20 cellular contexts compared by ENCODE assay signal in the genomic region with DNA sequence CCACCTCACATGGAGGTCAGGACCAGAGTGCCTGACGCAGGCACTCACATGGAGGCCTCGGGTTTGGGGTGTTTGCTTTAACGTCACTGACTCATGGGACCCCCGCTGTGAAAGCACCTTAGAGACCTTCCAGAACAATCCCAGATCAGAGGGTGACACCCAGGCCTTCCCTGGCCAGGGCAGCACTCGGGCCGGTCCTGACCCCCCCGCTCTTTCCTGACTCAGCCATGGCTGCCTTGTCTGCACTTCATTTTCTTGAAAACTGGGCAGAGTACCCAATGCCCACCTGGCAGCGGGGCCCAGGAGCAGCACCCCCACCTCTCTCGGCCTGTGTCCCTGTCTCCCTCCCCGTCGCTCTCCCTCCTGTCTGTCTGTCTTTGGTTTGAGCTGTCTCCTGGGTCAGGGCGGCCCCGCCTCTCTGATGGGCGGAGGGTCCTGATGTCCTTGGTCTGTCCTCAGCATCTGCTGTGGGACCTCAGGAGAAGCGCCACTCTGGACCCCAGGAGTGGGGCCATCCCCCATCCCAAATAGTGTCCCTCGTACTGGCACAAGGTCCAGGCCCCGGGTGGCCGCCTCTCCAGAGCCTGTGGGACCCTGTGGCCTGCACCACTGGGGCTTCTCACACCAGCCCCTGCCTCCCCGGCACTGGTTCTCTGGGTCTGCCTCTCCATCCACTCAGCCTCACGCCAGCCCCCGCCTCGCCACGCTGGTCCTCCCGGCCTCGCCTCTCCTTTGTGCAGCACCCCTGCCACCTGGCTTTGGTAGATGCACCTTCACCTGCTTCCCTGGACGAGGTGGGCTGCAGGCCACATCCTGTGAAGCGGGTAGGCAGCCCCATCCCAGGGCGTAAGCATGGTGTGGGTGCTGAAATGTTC. TPM values are rescaled to one million over a fixed set of nuclear protein-coding genes. Genes with fewer than 3 reads are reported as not detected.
DNase-seq lines count a peak whose midpoint lies in the region; ATAC-seq, FAIRE-seq and TF ChIP-seq lines count a peak whose summit lies in the region.
"Had no signal": no experiment of that assay in that cellular context is flagged by ENCODE, and none has a peak within 500 bp of the region (broad histone marks: within the 10 kb centered on the region; RNA-seq: fewer than 3 reads in every experiment).

No MANE protein-coding gene starts in this region.

- H4K5ac ChIP-seq in IMR-90 (ENCODE audit: low read depth, low read length) (peak overlapping the region; percentile 76; the same call in 1 of the 2 replicates), H1 (ENCODE audit: insufficient read length, low read depth, low read length) (no peak overlapping the region)

- H2AFZ ChIP-seq in IMR-90 (replicated peaks; ENCODE audit: low read length, poor library complexity): peak overlapping the region; percentile 37
- no peak overlapping the region for H2AFZ ChIP-seq in H1 (ENCODE audit: low read length)
- H2AFZ ChIP-seq in osteoblast (ENCODE audit: low read length): no peak overlapping the region
- H2AFZ ChIP-seq: GM23338 had no signal

- no peaks in the 10 kb centered on the region for H4K20me1 ChIP-seq in IMR-90 (ENCODE audit: insufficient read depth, low read length)
- peaks cover 0 to 8% of the 10 kb centered on the region in 2 experiments for H4K20me1 ChIP-seq in H1 (replicated peaks in 1 of 2; ENCODE audit: control insufficient read depth in 1 of 2, insufficient read depth in 2 of 2, low read length in 2 of 2)
- no peaks in the 10 kb centered on the region for H4K20me1 ChIP-seq in osteoblast (ENCODE audit: insufficient read depth, low read length)

- WGBS in IMR-90 (ENCODE audit: extremely low coverage in 2 of 2, insufficient read length in 1 of 2), 2 experiments: 89% methylated on average over 11 of the region's 28 CpGs; no CpG with 5 or more reads in 1 of the 2 experiments
- 87% methylated on average over 28 of the region's 28 CpGs; no CpG with 5 or more reads in 1 of the 2 experiments for WGBS in H1 (ENCODE audit: extremely low coverage in 1 of 2, insufficient coverage in 1 of 2, insufficient read length in 1 of 2, insufficient replicate concordance in 2 of 2, low coverage in 1 of 2, low lambda C conversion rate in 2 of 2, missing lambda C conversion rate in 1 of 2), 2 experiments

- H2BK120ac ChIP-seq in IMR-90 (ENCODE audit: low read depth, low read length) (peak overlapping the region; percentile 100), H1 (replicated peaks; ENCODE audit: low read depth, low read length) (no peak overlapping the region)

- H3K4me3 ChIP-seq in left ventricle myocardium inferior: no peak overlapping the region
- no peak overlapping the region for H3K4me3 ChIP-seq in IMR-90 (ENCODE audit: insufficient read depth, low read depth, low read length)
- no peak overlapping the region for H3K4me3 ChIP-seq in H1 (ENCODE audit: extremely low read depth in 1 of 4, insufficient read depth in 2 of 4, low read depth in 3 of 4, low read length in 4 of 4)
- no peak overlapping the region for H3K4me3 ChIP-seq in osteoblast (ENCODE audit: insufficient read depth, low read length)
- H3K4me3 ChIP-seq: GM23338 had no signal

- TF ChIP-seq RAD21 in IMR-90 (IDR thresholded peaks at IDR 0.05; ENCODE audit: low read length) (no peak), H1 (IDR thresholded peaks at IDR 0.05 in 1 of 2, conservative IDR thresholded peaks at IDR 0.05 in 1 of 2; ENCODE audit: low read depth in 2 of 2, low read length in 2 of 2) (no peak)

- H4K8ac ChIP-seq in IMR-90 (ENCODE audit: low read depth in 2 of 2, low read length in 2 of 2) (peak overlapping the region; percentile 28 to 52; a peak in 2 of 4 replicates), H1 (ENCODE audit: extremely low read depth, insufficient read depth, low read length) (peak overlapping the region; percentile 25; the same call in 1 of the 2 replicates)

- peak overlapping the region; percentile 94 for H4K91ac ChIP-seq in IMR-90 (ENCODE audit: insufficient read depth, low read depth, low read length)
- no peak overlapping the region for H4K91ac ChIP-seq in H1 (replicated peaks; ENCODE audit: insufficient read length, low read length)

- H2BK15ac ChIP-seq in IMR-90 (ENCODE audit: low read depth, low read length) (peak overlapping the region; percentile 91; the same call in 1 of the 3 replicates), H1 (ENCODE audit: low read length) (no peak overlapping the region)

- H3K79me1 ChIP-seq in IMR-90 (ENCODE audit: low read depth in 1 of 2, low read length in 2 of 2) (peaks cover 12 to 22% of the 10 kb centered on the region in 2 experiments; a peak in 3 of 4 replicates), H1 (ENCODE audit: low read depth, low read length) (no peaks in the 10 kb centered on the region)

- TF ChIP-seq POLR2A in IMR-90 (IDR thresholded peaks at IDR 0.05; ENCODE audit: low read depth, low read length) (no peak), H1 (IDR thresholded peaks at IDR 0.05; ENCODE audit: control extremely low read depth in 1 of 2, low read depth in 2 of 2, low read length in 2 of 2) (no peak)

- H3K9me1 ChIP-seq in IMR-90 (ENCODE audit: insufficient read depth, low read length): peaks cover 23% of the 10 kb centered on the region

- H3K27ac ChIP-seq in left ventricle myocardium inferior (replicated peaks): no peak overlapping the region
- no peak overlapping the region for H3K27ac ChIP-seq in IMR-90 (ENCODE audit: insufficient read depth, low read length)
- H3K27ac ChIP-seq in H1 (ENCODE audit: low read depth, low read length): no peak overlapping the region
- no peak overlapping the region for H3K27ac ChIP-seq in osteoblast (ENCODE audit: low read depth, low read length)

- no peak for TF ChIP-seq EP300 in H1 (IDR thresholded peaks at IDR 0.05; ENCODE audit: borderline replicate concordance in 1 of 2, low read depth in 2 of 2, low read length in 2 of 2)

- in situ Hi-C loops in IMR-90 (cut with MboI; ENCODE audit: low sequenced_read_pairs): no loop called here

- intact Hi-C loops in Right ventricle myocardium inferior (cut with DNase I): no loop called here
- intact Hi-C loops in left ventricle myocardium inferior (cut with micrococcal nuclease): no loop called here
- intact Hi-C loops in IMR-90 (cut with micrococcal nuclease): no loop called here

- no peak overlapping the region for H3K23ac ChIP-seq in IMR-90 (ENCODE audit: low read depth, low read length)
- no peak overlapping the region for H3K23ac ChIP-seq in H1 (ENCODE audit: insufficient read length)

- no peak overlapping the region for H2BK12ac ChIP-seq in H1 (ENCODE audit: low read depth, low read length)

- H3K4me1 ChIP-seq in left ventricle myocardium inferior (no peaks in the 10 kb centered on the region), IMR-90 (ENCODE audit: control insufficient read depth, insufficient read depth, low read length) (peaks cover 8% of the 10 kb centered on the region), H1 (replicated peaks in 1 of 4; ENCODE audit: control insufficient read depth in 3 of 4, insufficient read depth in 4 of 4, low read length in 3 of 4) (no peaks in the 10 kb centered on the region), osteoblast (ENCODE audit: insufficient read depth, low read length) (peaks cover 16% of the 10 kb centered on the region)
- H3K4me1 ChIP-seq: BE2C had no signal

- ATAC-seq in Right ventricle myocardium inferior: no peak
- no peak for ATAC-seq in IMR-90 (ENCODE audit: low read depth)
- ATAC-seq in HG02981 (IDR thresholded peaks at IDR 0.05; ENCODE audit: unreplicated experiment): no peak
- ATAC-seq: GM23338 had no signal

- H3K36me3 ChIP-seq in left ventricle myocardium inferior (no peaks in the 10 kb centered on the region), IMR-90 (ENCODE audit: control insufficient read depth, insufficient read depth, low read length) (no peaks in the 10 kb centered on the region), H1 (ENCODE audit: control insufficient read depth in 2 of 4, insufficient read depth in 4 of 4, low read length in 3 of 4) (no peaks in the 10 kb centered on the region), osteoblast (ENCODE audit: insufficient read depth, low read length) (no peaks in the 10 kb centered on the region)
- H3K36me3 ChIP-seq: BE2C had no signal

- H3K56ac ChIP-seq in IMR-90 (ENCODE audit: extremely low read depth, insufficient read depth, low read length) (no peak overlapping the region; the same call in 1 of the 2 replicates), H1 (replicated peaks; ENCODE audit: insufficient read length, low read depth, low read length) (no peak overlapping the region)

- H3K23me2 ChIP-seq in H1 (ENCODE audit: low read depth, low read length): peaks cover 11% of the 10 kb centered on the region; the same call in 1 of the 2 replicates

- H3K4ac ChIP-seq in IMR-90 (ENCODE audit: low read depth, low read length): peak overlapping the region; percentile 99
- no peak overlapping the region for H3K4ac ChIP-seq in H1 (replicated peaks; ENCODE audit: insufficient read length, low read depth, low read length)

- POLR2A ChIA-PET in IMR-90 (lab: Charles Lee; ENCODE audit: unreplicated experiment) (no interaction called here), H1 (lab: Charles Lee; ENCODE audit: partially characterized antibody) (no interaction called here)

- H2BK5ac ChIP-seq in IMR-90 (ENCODE audit: low read depth, low read length, poor library complexity, severe bottlenecking) (peak overlapping the region; percentile 35), H1 (ENCODE audit: low read depth, low read length) (no peak overlapping the region)

- peak overlapping the region; percentile 73 for H2AK9ac ChIP-seq in IMR-90 (replicated peaks; ENCODE audit: low read depth, low read length, poor library complexity)

- DNase-seq in Right ventricle myocardium inferior (ENCODE audit: missing footprints) (peak; percentile 70), left ventricle myocardium inferior (no peak), IMR-90 (no peak), H1 (ENCODE audit: low read depth in 1 of 2, low spot score in 2 of 2) (no peak), osteoblast (ENCODE audit: insufficient read length, low spot score, missing footprints) (peak; percentile 77), NOMO-1 (lab: John Stamatoyannopoulos, UW; ENCODE audit: unreplicated experiment in 2 of 2) (no peak)
- DNase-seq in activated CD8-positive, alpha-beta memory T cell treated with anti-CD3 and anti-CD28 coated beads, Interleukin-2, amount 50 U/mL, for 48 hours: no peak
- DNase-seq: 8988T; BE2C; C1 segment of cervical spinal cord; CD4-positive, CD25-positive, alpha-beta regulatory T cell; CD8-positive, alpha-beta memory T cell; COR-L47; DMS 273 treated with DMSO at 0.1 percent for 48 hours; GDM1; H9 had no signal

- no peaks in the 10 kb centered on the region for H3K9me3 ChIP-seq in left ventricle myocardium inferior (replicated peaks)
- H3K9me3 ChIP-seq in IMR-90 (ENCODE audit: control insufficient read depth, insufficient read depth, low read length): no peaks in the 10 kb centered on the region
- H3K9me3 ChIP-seq in H1 (ENCODE audit: insufficient read depth in 2 of 2, low read depth in 1 of 2, low read length in 1 of 2): peaks cover 4 to 5% of the 10 kb centered on the region in 2 experiments; a peak in 1 of 4 replicates
- H3K9me3 ChIP-seq in osteoblast (ENCODE audit: low read depth, low read length): no peaks in the 10 kb centered on the region
- H3K9me3 ChIP-seq: BE2C had no signal

- H3K14ac ChIP-seq in IMR-90 (replicated peaks; ENCODE audit: low read depth, low read length) (peak overlapping the region; percentile 63), H1 (ENCODE audit: insufficient read length) (no peak overlapping the region)

- H3K79me2 ChIP-seq in H1 (ENCODE audit: control insufficient read depth in 1 of 2, insufficient read depth in 2 of 2, low read length in 2 of 2) (no peaks in the 10 kb centered on the region), osteoblast (ENCODE audit: insufficient read depth, low read length) (no peaks in the 10 kb centered on the region)

- H2BK20ac ChIP-seq in IMR-90 (ENCODE audit: low read depth, low read length): peak overlapping the region; percentile 82
- H2BK20ac ChIP-seq in H1 (ENCODE audit: low read length): no peak overlapping the region

- no peak overlapping the region for H3K4me2 ChIP-seq in IMR-90 (ENCODE audit: low read depth, low read length)
- H3K4me2 ChIP-seq in H1 (ENCODE audit: insufficient read depth in 1 of 2, low read depth in 2 of 2, low read length in 2 of 2): no peak overlapping the region
- no peak overlapping the region for H3K4me2 ChIP-seq in osteoblast (ENCODE audit: insufficient read depth, low read length)
- H3K4me2 ChIP-seq: GM23338 had no signal

- TF ChIP-seq CTCF in left ventricle myocardium inferior (IDR thresholded peaks at IDR 0.05; ENCODE audit: borderline replicate concordance): no peak
- no peak for TF ChIP-seq CTCF in IMR-90 (conservative IDR thresholded peaks at IDR 0.05; ENCODE audit: low read depth, low read length)
- no peak for TF ChIP-seq CTCF in H1 (IDR thresholded peaks at IDR 0.05; ENCODE audit: control extremely low read depth in 1 of 3, insufficient read depth in 1 of 3, low read depth in 1 of 3, low read length in 3 of 3)
- no peak for TF ChIP-seq CTCF in osteoblast (IDR thresholded peaks at IDR 0.05; ENCODE audit: extremely low read depth, low read depth, low read length)

- H3K18ac ChIP-seq in IMR-90 (ENCODE audit: low read depth, low read length): no peak overlapping the region; the same call in 1 of the 2 replicates
- H3K18ac ChIP-seq in H1 (ENCODE audit: extremely low read depth, low read length): no peak overlapping the region

- H2AK5ac ChIP-seq in IMR-90 (ENCODE audit: low read depth, low read length) (peak overlapping the region; percentile 98), H1 (ENCODE audit: low read depth, low read length) (no peak overlapping the region)

- no TSS peak for BruUV-seq in IMR-90 (replicated peaks; lab: Mats Ljungman, UMichigan)

- CTCF ChIA-PET in IMR-90 (lab: Yijun Ruan, JAX): no interaction called here
- CTCF ChIA-PET in H1 (lab: Charles Lee; ENCODE audit: partially characterized antibody): no interaction called here

- H3K9ac ChIP-seq in IMR-90 (ENCODE audit: low read depth, low read length): no peak overlapping the region
- H3K9ac ChIP-seq in H1 (replicated peaks in 1 of 4; ENCODE audit: extremely low read depth in 1 of 4, low read depth in 3 of 4, low read length in 3 of 4): no peak overlapping the region

- dilution Hi-C loops in IMR-90 (cut with HindIII; ENCODE audit: low sequenced_read_pairs, unreplicated experiment): no loop called here

- no peaks in the 10 kb centered on the region for H3K27me3 ChIP-seq in left ventricle myocardium inferior (ENCODE audit: low read depth)
- no peaks in the 10 kb centered on the region for H3K27me3 ChIP-seq in IMR-90 (ENCODE audit: control insufficient read depth, insufficient read depth, low read length)
- no peaks in the 10 kb centered on the region for H3K27me3 ChIP-seq in H1 (replicated peaks in 1 of 4; ENCODE audit: control insufficient read depth in 3 of 4, extremely low read depth in 1 of 4, insufficient read depth in 3 of 4, low read length in 3 of 4)
- no peaks in the 10 kb centered on the region for H3K27me3 ChIP-seq in osteoblast (ENCODE audit: insufficient read depth, low read length)
- H3K27me3 ChIP-seq: BE2C had no signal

- FAIRE-seq in H1 (lab: Jason Lieb, UNC): no peak
- FAIRE-seq: GM12892, GM18507 had no signal

RNA-seq across cellular contexts. Expression of a gene that starts 55.9 kb away (rescaled TPM):
- total RNA-seq in Right ventricle myocardium inferior: 0.92 TPM
- total RNA-seq in left ventricle myocardium inferior: 0.74 TPM
- total RNA-seq in IMR-90 (2012; rRNA removed): 1.1 and 1.4 TPM in 2 replicates
- 13.3 and 16.4 TPM in 2 replicates for polyA plus RNA-seq in IMR-90 (2012; rRNA removed)
- polyA plus RNA-seq in IMR-90 (2012; cell fraction: cytosol; rRNA removed): 5.1 and 8.8 TPM in 2 replicates
- polyA plus RNA-seq in IMR-90 (2012; cell fraction: nucleus; rRNA removed; ENCODE audit: low replicate concordance): 32.3 and 70.4 TPM in 2 replicates
- total RNA-seq in H1 (2021; fragmentation: NEBNext Ultra II Directional; extraction: Animal tissue kit (Norgen Biotek cat#: 25700)): 1.8 and 2.0 TPM in 2 replicates
- 0.30 and 0.53 TPM in 2 replicates for polyA plus RNA-seq in H1 (2011; rRNA removed)
- polyA plus RNA-seq in H1 (2011; cell fraction: cytosol; rRNA removed): 0.23 TPM
- 1.1 TPM for polyA plus RNA-seq in H1 (2011; cell fraction: nucleus; rRNA removed)
- polyA plus RNA-seq in H1 (2012, experiment 1 of 2): 0.54 to 0.96 TPM (median 0.90 TPM) in 4 replicates
- 0.63 TPM for polyA plus RNA-seq in H1 (2012, experiment 2 of 2)
- 0.45 TPM for polyA plus RNA-seq in H1 (2013, experiment 1 of 2)
- 0.42 TPM for polyA plus RNA-seq in H1 (2013, experiment 2 of 2)
- 0.32 and 0.41 TPM in 2 replicates for polyA minus RNA-seq in H1 (2011; rRNA and poly(A)+ RNA removed)
- 1.1 TPM for polyA minus RNA-seq in H1 (2011; cell fraction: cytosol; rRNA and poly(A)+ RNA removed)
- 1.5 TPM for polyA minus RNA-seq in H1 (2011; cell fraction: nucleus; rRNA and poly(A)+ RNA removed)
- total RNA-seq in osteoblast: 5.3 and 8.3 TPM in 2 replicates

Comparison
In these comparisons a context has a peak if more than half of its experiments do, and no peak if none do; other contexts are left out.
1. DNase-seq: peak in Right ventricle myocardium inferior (single experiment) and osteoblast (single experiment); none in left ventricle myocardium inferior (single experiment), IMR-90 (single experiment), H1 (0 of 2), activated CD8-positive, alpha-beta memory T cell treated with anti-CD3 and anti-CD28 coated beads, Interleukin-2, amount 50 U/mL, for 48 hours (single experiment) and NOMO-1 (0 of 2).